26 cellular contexts compared by ENCODE assay signal in the genomic region with DNA sequence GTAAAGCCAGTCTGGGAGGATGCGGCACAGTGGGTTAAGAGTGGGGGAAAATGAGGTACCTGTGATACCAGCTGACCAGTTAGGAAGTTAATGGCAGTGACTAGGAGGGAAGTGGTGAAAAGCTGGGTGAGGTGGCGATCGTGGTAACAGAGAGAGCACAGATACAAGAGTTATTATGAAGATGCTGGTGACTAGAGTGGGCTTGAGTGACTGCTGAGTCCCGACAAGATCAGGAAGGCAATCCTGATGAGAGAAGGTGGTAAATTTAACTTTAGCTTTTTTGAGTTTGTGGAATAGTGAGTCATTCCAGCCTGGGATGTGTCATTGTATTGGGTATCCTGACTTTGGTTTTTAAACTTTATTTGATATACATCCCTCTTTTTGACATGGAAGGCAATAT. TPM values are rescaled to one million over a fixed set of nuclear protein-coding genes. Genes with fewer than 3 reads are reported as not detected.
DNase-seq lines count a peak whose midpoint lies in the region; ATAC-seq and TF ChIP-seq lines count a peak whose summit lies in the region.
"Had no signal": no experiment of that assay in that cellular context is flagged by ENCODE, and none has a peak within 500 bp of the region (broad histone marks: within the 10 kb centered on the region; RNA-seq: fewer than 3 reads in every experiment).

No MANE protein-coding gene starts in this region.

- TF ChIP-seq CTCF in RWPE1 (conservative IDR thresholded peaks at IDR 0.05; ENCODE audit: low read depth) (no peak), foreskin keratinocyte (conservative IDR thresholded peaks at IDR 0.05) (no peak)

- POLR2A ChIA-PET in activated naive CD8-positive, alpha-beta T cell treated with anti-CD3 and anti-CD28 coated beads, Interleukin-2, amount 10 ng/mL, durations not matched to agents 7 days and 5 days (lab: Charles Lee) = no interaction called here
- POLR2A ChIA-PET in RWPE1 (lab: Yijun Ruan, JAX; ENCODE audit: low non-redundant PET) = no interaction called here

- H3K4me1 ChIP-seq in foreskin keratinocyte = no peaks in the 10 kb centered on the region
- H3K4me1 ChIP-seq: upper lobe of right lung had no signal

- CTCF ChIA-PET in RWPE1 (lab: Yijun Ruan, JAX) = interaction anchor here (0.6 to 1.2 kb wide), 2 partner anchors 46 to 130 kb away, joined by 3 read pairs; no protein-coding TSS in a partner anchor

- peaks cover 6% of the 10 kb centered on the region for H3K9me3 Mint-ChIP-seq in activated naive CD8-positive, alpha-beta T cell treated with anti-CD3 and anti-CD28 coated beads, Interleukin-2, amount 10 ng/mL, durations not matched to agents 7 days and 5 days
- H3K9me3 Mint-ChIP-seq in activated naive CD8-positive, alpha-beta T cell treated with anti-CD3 and anti-CD28 coated beads for 36 hours = no peaks in the 10 kb centered on the region
- no peaks in the 10 kb centered on the region for H3K9me3 Mint-ChIP-seq in stimulated activated effector memory CD8-positive, alpha-beta T cell treated with anti-CD3 and anti-CD28 coated beads, Interleukin-12 subunit alpha, Interleukin-12 subunit beta, amount 100 ng/mL, for 72 hours
- H3K9me3 Mint-ChIP-seq: endodermal cell, memory B cell had no signal

- H3K27me3 ChIP-seq in foreskin keratinocyte = peaks cover 35% of the 10 kb centered on the region
- H3K27me3 ChIP-seq: upper lobe of right lung had no signal

- peaks cover 40% of the 10 kb centered on the region for H3K27me3 Mint-ChIP-seq in activated naive CD8-positive, alpha-beta T cell treated with anti-CD3 and anti-CD28 coated beads, Interleukin-2, amount 10 ng/mL, durations not matched to agents 7 days and 5 days
- peaks cover 62% of the 10 kb centered on the region for H3K27me3 Mint-ChIP-seq in activated naive CD8-positive, alpha-beta T cell treated with anti-CD3 and anti-CD28 coated beads for 36 hours

- ATAC-seq in activated naive CD8-positive, alpha-beta T cell treated with anti-CD3 and anti-CD28 coated beads, Interleukin-2, amount 10 ng/mL, durations not matched to agents 7 days and 5 days (ENCODE audit: low read depth) = peak; percentile 68
- ATAC-seq in foreskin keratinocyte (peak; percentile 55), GM18909 (IDR thresholded peaks at IDR 0.05; ENCODE audit: poor library complexity, unreplicated experiment) (no peak), HG03457 (IDR thresholded peaks at IDR 0.05; ENCODE audit: unreplicated experiment) (no peak)
- peak; percentile 57 for ATAC-seq in stimulated activated naive CD8-positive, alpha-beta T cell treated with anti-CD3 and anti-CD28 coated beads, Interleukin-15, Interleukin-2, amounts not matched to agents 100 U/mL and 50 U/mL, for 24 hours
- ATAC-seq in stimulated activated effector memory CD8-positive, alpha-beta T cell treated with anti-CD3 and anti-CD28 coated beads, Interleukin-12 subunit alpha, Interleukin-12 subunit beta, amount 100 ng/mL, for 72 hours = no peak
- ATAC-seq: GM12878, upper lobe of right lung, WTC11 had no signal

- peaks cover 46% of the 10 kb centered on the region for H3K4me1 Mint-ChIP-seq in activated naive CD8-positive, alpha-beta T cell treated with anti-CD3 and anti-CD28 coated beads, Interleukin-2, amount 10 ng/mL, durations not matched to agents 7 days and 5 days
- H3K4me1 Mint-ChIP-seq in activated naive CD8-positive, alpha-beta T cell treated with anti-CD3 and anti-CD28 coated beads for 36 hours = peaks cover 16% of the 10 kb centered on the region
- no peaks in the 10 kb centered on the region for H3K4me1 Mint-ChIP-seq in stimulated activated effector memory CD8-positive, alpha-beta T cell treated with anti-CD3 and anti-CD28 coated beads, Interleukin-12 subunit alpha, Interleukin-12 subunit beta, amount 100 ng/mL, for 72 hours
- H3K4me1 Mint-ChIP-seq: B cell, endodermal cell, IgD-negative memory B cell, memory B cell, WTC11 had no signal

- H3K27ac ChIP-seq in RWPE1 = no peak overlapping the region
- H3K27ac ChIP-seq in foreskin keratinocyte = no peak overlapping the region
- H3K27ac ChIP-seq: upper lobe of right lung had no signal

- H3K36me3 Mint-ChIP-seq in activated naive CD8-positive, alpha-beta T cell treated with anti-CD3 and anti-CD28 coated beads, Interleukin-2, amount 10 ng/mL, durations not matched to agents 7 days and 5 days = peaks cover 22% of the 10 kb centered on the region
- peaks cover 2% of the 10 kb centered on the region for H3K36me3 Mint-ChIP-seq in activated naive CD8-positive, alpha-beta T cell treated with anti-CD3 and anti-CD28 coated beads for 36 hours
- H3K36me3 Mint-ChIP-seq in stimulated activated effector memory CD8-positive, alpha-beta T cell treated with anti-CD3 and anti-CD28 coated beads, Interleukin-12 subunit alpha, Interleukin-12 subunit beta, amount 100 ng/mL, for 72 hours = no peaks in the 10 kb centered on the region
- H3K36me3 Mint-ChIP-seq: memory B cell, WTC11 had no signal

- peak overlapping the region; percentile 49 for H3K27ac Mint-ChIP-seq in activated naive CD8-positive, alpha-beta T cell treated with anti-CD3 and anti-CD28 coated beads, Interleukin-2, amount 10 ng/mL, durations not matched to agents 7 days and 5 days
- H3K27ac Mint-ChIP-seq in activated naive CD8-positive, alpha-beta T cell treated with anti-CD3 and anti-CD28 coated beads for 36 hours = no peak overlapping the region
- no peak overlapping the region for H3K27ac Mint-ChIP-seq in stimulated activated effector memory CD8-positive, alpha-beta T cell treated with anti-CD3 and anti-CD28 coated beads, Interleukin-12 subunit alpha, Interleukin-12 subunit beta, amount 100 ng/mL, for 72 hours
- H3K27ac Mint-ChIP-seq: activated CD4-positive, alpha-beta memory T cell treated with anti-CD3 and anti-CD28 coated beads, Interleukin-2, amount 10 ng/mL, durations not matched to agents 7 days and 5 days; B cell; endodermal cell; IgD-negative memory B cell; memory B cell; WTC11 had no signal

- H3K4me3 Mint-ChIP-seq in activated naive CD8-positive, alpha-beta T cell treated with anti-CD3 and anti-CD28 coated beads, Interleukin-2, amount 10 ng/mL, durations not matched to agents 7 days and 5 days = peak overlapping the region; percentile 35
- no peak overlapping the region for H3K4me3 Mint-ChIP-seq in activated naive CD8-positive, alpha-beta T cell treated with anti-CD3 and anti-CD28 coated beads for 36 hours
- no peak overlapping the region for H3K4me3 Mint-ChIP-seq in stimulated activated effector memory CD8-positive, alpha-beta T cell treated with anti-CD3 and anti-CD28 coated beads, Interleukin-12 subunit alpha, Interleukin-12 subunit beta, amount 100 ng/mL, for 72 hours
- H3K4me3 Mint-ChIP-seq: activated CD4-positive, alpha-beta memory T cell treated with anti-CD3 and anti-CD28 coated beads, Interleukin-2, amount 10 ng/mL, durations not matched to agents 7 days and 5 days; B cell; endodermal cell; IgD-negative memory B cell; memory B cell; WTC11 had no signal

- DNase-seq in activated naive CD8-positive, alpha-beta T cell treated with anti-CD3 and anti-CD28 coated beads, Interleukin-2, amount 10 ng/mL, durations not matched to agents 7 days and 5 days = no peak
- DNase-seq in activated naive CD8-positive, alpha-beta T cell treated with anti-CD3 and anti-CD28 coated beads for 36 hours = no peak
- DNase-seq in RWPE1 (ENCODE audit: low spot score) (peak; percentile 36), foreskin keratinocyte (peak in 1 of 2 donors; percentile 7)
- DNase-seq in stimulated activated naive CD8-positive, alpha-beta T cell treated with anti-CD3 and anti-CD28 coated beads, Interleukin-15, Interleukin-2, amounts not matched to agents 100 U/mL and 50 U/mL, for 24 hours = no peak
- DNase-seq in stimulated activated effector memory CD8-positive, alpha-beta T cell treated with anti-CD3 and anti-CD28 coated beads, Interleukin-12 subunit alpha, Interleukin-12 subunit beta, amount 100 ng/mL, for 72 hours (ENCODE audit: low spot score in 2 of 2) = no peak
- DNase-seq: activated CD4-positive, alpha-beta memory T cell treated with anti-CD3 and anti-CD28 coated beads, Interleukin-2, amount 10 ng/mL, durations not matched to agents 7 days and 5 days; activated gamma-delta T cell treated with Interleukin-2 at 50 U/mL for 16 hours; activated T-cell treated with anti-CD3 and anti-CD28 coated beads, Interleukin-2, amount 50 U/mL, for 1 hour; cortex of kidney; DMS79; endodermal cell; NCI-H1105 treated with DMSO at 0.1 percent for 48 hours; NCI-H2029; NCI-H2227 treated with DMSO at 0.1 percent for 48 hours; posterior cingulate gyrus; SHP77; T-helper 9 cell; upper lobe of right lung had no signal

RNA-seq across cellular contexts. Expression of a gene that starts 38.8 kb away (rescaled TPM):
- total RNA-seq in activated naive CD8-positive, alpha-beta T cell treated with anti-CD3 and anti-CD28 coated beads, Interleukin-2, amount 10 ng/mL, durations not matched to agents 7 days and 5 days = under 1 TPM; 0.22 to 0.28 TPM
- under 1 TPM; 0.16 to 0.29 TPM for total RNA-seq in activated naive CD8-positive, alpha-beta T cell treated with anti-CD3 and anti-CD28 coated beads for 36 hours
- 0.11 and 0.20 TPM in 2 replicates for total RNA-seq in foreskin keratinocyte
- polyA plus RNA-seq in foreskin keratinocyte = 0.06 and 0.07 TPM in 2 replicates
- polyA plus RNA-seq: IgD-negative memory B cell had no signal

Comparison
In these comparisons a context has a peak if more than half of its experiments do, and no peak if none do; other contexts are left out.
1. ATAC-seq: peak in activated naive CD8-positive, alpha-beta T cell treated with anti-CD3 and anti-CD28 coated beads, Interleukin-2, amount 10 ng/mL, durations not matched to agents 7 days and 5 days (single experiment), foreskin keratinocyte (single experiment) and stimulated activated naive CD8-positive, alpha-beta T cell treated with anti-CD3 and anti-CD28 coated beads, Interleukin-15, Interleukin-2, amounts not matched to agents 100 U/mL and 50 U/mL, for 24 hours (single experiment); none in GM18909 (single experiment), stimulated activated effector memory CD8-positive, alpha-beta T cell treated with anti-CD3 and anti-CD28 coated beads, Interleukin-12 subunit alpha, Interleukin-12 subunit beta, amount 100 ng/mL, for 72 hours (single experiment) and HG03457 (single experiment).